ENCODE assay signal across 22 cellular contexts in the genomic region with DNA sequence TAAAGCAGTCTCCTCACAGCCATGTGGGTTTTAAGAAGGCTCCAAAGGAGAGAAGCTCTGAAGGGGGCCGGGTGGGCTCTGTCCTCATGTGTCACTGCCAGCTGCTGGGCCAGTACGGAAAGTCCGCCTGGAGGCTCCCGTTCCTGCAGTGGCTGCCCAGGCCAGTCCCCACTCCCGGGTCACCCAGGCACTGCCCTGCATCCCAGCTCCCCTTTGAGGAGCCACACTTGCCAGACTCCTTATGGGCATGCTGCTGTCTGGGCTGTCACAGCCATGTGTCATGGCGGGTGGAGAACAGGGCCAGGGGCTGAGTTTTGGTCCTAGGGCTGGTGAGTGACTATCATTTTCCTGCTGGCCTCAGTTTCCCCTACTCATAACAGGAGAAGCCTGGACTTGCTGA.
"Had no signal": no experiment of that assay in that cellular context is flagged by ENCODE, and none has a peak within 500 bp of the region (broad histone marks: within the 10 kb centered on the region; RNA-seq: fewer than 3 reads in every experiment).

No MANE protein-coding gene starts in this region.

- DNase-seq: effector CD4-positive, alpha-beta T cell; hypothalamus; mesenchymal stem cell; naive thymus-derived CD4-positive, alpha-beta T cell; occipital lobe; small intestine; stimulated activated CD4-positive, alpha-beta T cell treated with anti-CD3 and anti-CD28 coated beads, Interleukin-12 subunit alpha, Interleukin-12 subunit beta, amount 100 ng/mL, for 4 hours; stimulated activated CD4-positive, alpha-beta T cell treated with anti-CD3 and anti-CD28 coated beads, Interleukin-1b, Interleukin-23, amount 100 ng/mL, for 48 hours; stimulated activated CD4-positive, alpha-beta T cell treated with anti-CD3 and anti-CD28 coated beads, Interleukin-4, amount 100 ng/mL, for 1 hour; stimulated activated CD8-positive, alpha-beta memory T cell treated with anti-CD3 and anti-CD28 coated beads, Interleukin-4, amount 100 ng/mL, for 48 hours; stimulated activated naive CD4-positive, alpha-beta T cell; stimulated activated naive CD8-positive, alpha-beta T cell treated with anti-CD3 and anti-CD28 coated beads, Interleukin-15, amount 100 ng/mL, for 72 hours; transverse colon had no signal

- H3K27me3 Mint-ChIP-seq: progenitor cell of endocrine pancreas had no signal

- H3K9me3 ChIP-seq: pancreas had no signal

- H3K4me3 Mint-ChIP-seq: mesothelial cell of epicardium; naive thymus-derived CD4-positive, alpha-beta T cell; stimulated activated naive CD8-positive, alpha-beta T cell treated with anti-CD3 and anti-CD28 coated beads, Interleukin-15, amount 100 ng/mL, for 72 hours had no signal

- H3K4me1 Mint-ChIP-seq: mesothelial cell of epicardium; naive thymus-derived CD4-positive, alpha-beta T cell; stimulated activated naive CD8-positive, alpha-beta T cell treated with anti-CD3 and anti-CD28 coated beads, Interleukin-15, amount 100 ng/mL, for 72 hours had no signal

- ATAC-seq: left lobe of liver; naive thymus-derived CD4-positive, alpha-beta T cell; pancreas; right cardiac atrium; stimulated activated naive CD8-positive, alpha-beta T cell treated with anti-CD3 and anti-CD28 coated beads, Interleukin-15, amount 100 ng/mL, for 72 hours had no signal

- H3K4me3 ChIP-seq: dorsolateral prefrontal cortex, lung, pancreas, suprapubic skin, transverse colon, vagina had no signal

- H3K27ac Mint-ChIP-seq: mesothelial cell of epicardium; naive thymus-derived CD4-positive, alpha-beta T cell; progenitor cell of endocrine pancreas; stimulated activated naive CD8-positive, alpha-beta T cell treated with anti-CD3 and anti-CD28 coated beads, Interleukin-15, amount 100 ng/mL, for 72 hours had no signal

- H3K27me3 ChIP-seq: pancreas, vagina had no signal

- H3K4me1 ChIP-seq: pancreas, suprapubic skin, transverse colon, vagina had no signal

- H3K36me3 ChIP-seq: pancreas, suprapubic skin, transverse colon, vagina had no signal

- H3K27ac ChIP-seq: dorsolateral prefrontal cortex, pancreas, suprapubic skin, transverse colon, vagina had no signal
